In genomic region chr13:98970293-98970692, GRCh38 we compare ENCODE assay signal across 25 cellular contexts. TPM values are rescaled to one million over a fixed set of nuclear protein-coding genes. Genes with fewer than 3 reads are reported as not detected.
A peak's percentile ranks its signal among the peaks of the same experiment; 100 is the strongest.
DNase-seq lines count a peak whose midpoint lies in the region; ATAC-seq and TF ChIP-seq lines count a peak whose summit lies in the region.
"Had no signal": no experiment of that assay in that cellular context is flagged by ENCODE, and none has a peak within 500 bp of the region (broad histone marks: within the 10 kb centered on the region; RNA-seq: fewer than 3 reads in every experiment).

No MANE protein-coding gene starts in this region.

- H3K4me2 ChIP-seq in neural progenitor cell: no peak overlapping the region

- no peaks in the 10 kb centered on the region for H3K79me2 ChIP-seq in neural progenitor cell (ENCODE audit: low read depth)

- H3K27me3 Mint-ChIP-seq in neural progenitor cell (ENCODE audit: insufficient read depth, low read depth): no peaks in the 10 kb centered on the region
- no peaks in the 10 kb centered on the region for H3K27me3 Mint-ChIP-seq in activated T-cell treated with anti-CD3 and anti-CD28 coated beads, Interleukin-2, amount 50 U/mL, for 72 hours (ENCODE audit: low read depth)
- H3K27me3 Mint-ChIP-seq: type B pancreatic cell had no signal

- no peaks in the 10 kb centered on the region for H3K36me3 Mint-ChIP-seq in neural progenitor cell
- H3K36me3 Mint-ChIP-seq in activated T-cell treated with anti-CD3 and anti-CD28 coated beads, Interleukin-2, amount 50 U/mL, for 72 hours (ENCODE audit: insufficient read depth in 2 of 2): no peaks in the 10 kb centered on the region
- H3K36me3 Mint-ChIP-seq: brain had no signal

- H3F3A ChIP-seq in neural progenitor cell (ENCODE audit: low read depth): no peaks in the 10 kb centered on the region

- H3K36me3 ChIP-seq in left lung (no peaks in the 10 kb centered on the region), thyroid gland (no peaks in the 10 kb centered on the region), neural progenitor cell (no peaks in the 10 kb centered on the region)
- H3K36me3 ChIP-seq: MG63, stomach had no signal

- H3K4me1 ChIP-seq in left lung: peaks cover 0 to 43% of the 10 kb centered on the region in 2 donors
- peaks cover 34 to 48% of the 10 kb centered on the region in 2 donors for H3K4me1 ChIP-seq in thyroid gland
- H3K4me1 ChIP-seq in neural progenitor cell: peaks cover 10% of the 10 kb centered on the region

- no peak overlapping the region for H3K9ac ChIP-seq in neural progenitor cell

- DNase-seq in DMS79 treated with DMSO at 0.1 percent for 48 hours (lab: John Stamatoyannopoulos, UW) (peak; percentile 76), DMS79 (lab: John Stamatoyannopoulos, UW) (no peak), fibroblast of the aortic adventitia (ENCODE audit: low read depth) (peak; percentile 7), left lung (peak in 1 of 2 donors; percentile 58), thyroid gland (peak; percentile 80 to 82), neural progenitor cell (ENCODE audit: low spot score) (no peak)
- DNase-seq in activated T-cell treated with anti-CD3 and anti-CD28 coated beads, Interleukin-2, amount 50 U/mL, for 72 hours: no peak
- DNase-seq: activated CD4-positive, alpha-beta T cell treated with anti-CD3 and anti-CD28 coated beads for 1 hour; activated CD8-positive, alpha-beta T cell treated with anti-CD3 and anti-CD28 coated beads, Interleukin-2, amount 10 ng/mL, durations not matched to agents 7 days and 5 days; activated gamma-delta T cell; activated T-cell treated with anti-CD3 and anti-CD28 coated beads for 4 hours; CD4-positive, CD25-positive, alpha-beta regulatory T cell; DMS 273 treated with DMSO at 0.1 percent for 48 hours; kidney glomerular epithelial cell; MG63; NCI-H1436; NCI-H2171 treated with DMSO at 0.1 percent for 48 hours; NCI-H524 treated with DMSO at 0.1 percent for 48 hours; stomach had no signal

- intact Hi-C loops in left lung (cut with DNase I) (no loop called here), thyroid gland (cut with DNase I) (loop anchor here (10.0 kb wide), 1 partner anchor 65 kb away; no protein-coding TSS in a partner anchor)

- H4K20me1 ChIP-seq in neural progenitor cell (ENCODE audit: low read depth): no peaks in the 10 kb centered on the region

- ATAC-seq in left lung (peak; percentile 86), HG02870 (IDR thresholded peaks at IDR 0.05; ENCODE audit: unreplicated experiment) (no peak)
- ATAC-seq in activated T-cell treated with anti-CD3 and anti-CD28 coated beads, Interleukin-2, amount 50 U/mL, for 72 hours (replicated peaks in 1 of 2): no peak
- ATAC-seq: activated CD8-positive, alpha-beta T cell treated with anti-CD3 and anti-CD28 coated beads, Interleukin-2, amount 10 ng/mL, durations not matched to agents 7 days and 5 days; K562 had no signal

- peaks cover 24% of the 10 kb centered on the region for H3K4me1 Mint-ChIP-seq in neural progenitor cell
- peaks cover 32% of the 10 kb centered on the region for H3K4me1 Mint-ChIP-seq in activated T-cell treated with anti-CD3 and anti-CD28 coated beads, Interleukin-2, amount 50 U/mL, for 72 hours (ENCODE audit: low read depth)

- H3K27ac ChIP-seq in left lung (peak overlapping the region in 1 of 2 donors; percentile 13), thyroid gland (peak overlapping the region; percentile 51 to 62 (median 57)), neural progenitor cell (no peak overlapping the region)
- H3K27ac ChIP-seq: 22Rv1, stomach had no signal

- H3K27me3 ChIP-seq in left lung (no peaks in the 10 kb centered on the region), thyroid gland (no peaks in the 10 kb centered on the region), neural progenitor cell (no peaks in the 10 kb centered on the region)
- H3K27me3 ChIP-seq: MG63, stomach had no signal

- H3K9me3 Mint-ChIP-seq in neural progenitor cell: no peaks in the 10 kb centered on the region
- no peaks in the 10 kb centered on the region for H3K9me3 Mint-ChIP-seq in activated T-cell treated with anti-CD3 and anti-CD28 coated beads, Interleukin-2, amount 50 U/mL, for 72 hours
- H3K9me3 Mint-ChIP-seq: brain; CD4-positive, CD25-positive, alpha-beta regulatory T cell; T-helper 1 cell treated with Interleukin-12 subunit alpha and Interleukin-12 subunit beta and Interleukin-4 antibody, amounts not matched to agents 30 μg/mL and 1 μg/mL, for 36 hours; type B pancreatic cell had no signal

- no peak overlapping the region for H3K4me3 Mint-ChIP-seq in neural progenitor cell
- no peak overlapping the region for H3K4me3 Mint-ChIP-seq in activated T-cell treated with anti-CD3 and anti-CD28 coated beads, Interleukin-2, amount 50 U/mL, for 72 hours
- H3K4me3 Mint-ChIP-seq: activated CD8-positive, alpha-beta T cell treated with anti-CD3 and anti-CD28 coated beads, Interleukin-2, amount 10 ng/mL, durations not matched to agents 7 days and 5 days; brain; CD4-positive, CD25-positive, alpha-beta regulatory T cell; T-helper 1 cell treated with Interleukin-12 subunit alpha and Interleukin-12 subunit beta and Interleukin-4 antibody, amounts not matched to agents 30 μg/mL and 1 μg/mL, for 36 hours; type B pancreatic cell had no signal

- H3K4me3 ChIP-seq in fibroblast of the aortic adventitia (ENCODE audit: low read depth, low read length) (no peak overlapping the region), left lung (no peak overlapping the region), thyroid gland (replicated peaks in 1 of 3) (no peak overlapping the region), neural progenitor cell (no peak overlapping the region)
- H3K4me3 ChIP-seq: K562, MG63, stomach had no signal

- no peak overlapping the region for H2AFZ ChIP-seq in neural progenitor cell (replicated peaks)

- peak in 1 of 2 donors; percentile 50 for TF ChIP-seq POLR2A in thyroid gland (IDR thresholded peaks at IDR 0.05)

- H3K9me3 ChIP-seq in left lung: no peaks in the 10 kb centered on the region
- H3K9me3 ChIP-seq in thyroid gland: no peaks in the 10 kb centered on the region
- no peaks in the 10 kb centered on the region for H3K9me3 ChIP-seq in neural progenitor cell (ENCODE audit: low read depth)
- H3K9me3 ChIP-seq: MG63, stomach had no signal

- H3K27ac Mint-ChIP-seq in neural progenitor cell: no peak overlapping the region
- H3K27ac Mint-ChIP-seq in activated T-cell treated with anti-CD3 and anti-CD28 coated beads, Interleukin-2, amount 50 U/mL, for 72 hours: no peak overlapping the region
- H3K27ac Mint-ChIP-seq: activated CD8-positive, alpha-beta T cell treated with anti-CD3 and anti-CD28 coated beads, Interleukin-2, amount 10 ng/mL, durations not matched to agents 7 days and 5 days; CD4-positive, CD25-positive, alpha-beta regulatory T cell; T-helper 1 cell treated with Interleukin-12 subunit alpha and Interleukin-12 subunit beta and Interleukin-4 antibody, amounts not matched to agents 30 μg/mL and 1 μg/mL, for 36 hours; type B pancreatic cell had no signal

- TF ChIP-seq CTCF in fibroblast of the aortic adventitia (IDR thresholded peaks at IDR 0.05; ENCODE audit: insufficient read depth, low read length) (no peak), left lung (IDR thresholded peaks at IDR 0.05) (no peak), thyroid gland (IDR thresholded peaks at IDR 0.05) (no peak), neural progenitor cell (IDR thresholded peaks at IDR 0.05) (no peak)

- WGBS in thyroid gland, 2 donors: 32 to 37% methylated on average over 6 of the region's 6 CpGs

RNA-seq across cellular contexts. Expression of gene DOCK9, which starts 7.6 kb away (rescaled TPM):
- total RNA-seq in fibroblast of the aortic adventitia (ENCODE audit: low replicate concordance) (10.8 and 28.1 TPM in 2 replicates), left lung (100 to 1,000 TPM; 110 to 158 TPM), thyroid gland (100 to 1,000 TPM; 126 to 240 (median 160) TPM), neural progenitor cell (ENCODE audit: low replicate concordance) (16.6 and 20.3 TPM in 2 replicates)
- 10 to 100 TPM; 51.6 to 71.5 TPM for total RNA-seq in activated T-cell treated with anti-CD3 and anti-CD28 coated beads, Interleukin-2, amount 50 U/mL, for 72 hours

Comparison
In these comparisons a context has a peak if more than half of its experiments do, and no peak if none do; other contexts are left out.
1. DNase-seq: peak in DMS79 treated with DMSO at 0.1 percent for 48 hours (single experiment), fibroblast of the aortic adventitia (single experiment) and thyroid gland (2 of 2); none in DMS79 (single experiment), neural progenitor cell (single experiment) and activated T-cell treated with anti-CD3 and anti-CD28 coated beads, Interleukin-2, amount 50 U/mL, for 72 hours (0 of 2).